ENCODE assay signal across 25 cellular contexts in genomic region chr9:72349240-72349639, GRCh38.
"Had no signal": no experiment of that assay in that cellular context is flagged by ENCODE, and none has a peak within 500 bp of the region (broad histone marks: within the 10 kb centered on the region; RNA-seq: fewer than 3 reads in every experiment).

No MANE protein-coding gene starts in this region.

- H3K4me2 ChIP-seq: hepatocyte had no signal

- H3K4me3 ChIP-seq: ascending aorta, cardiac muscle cell, gastroesophageal sphincter, hepatocyte, left ventricle myocardium inferior, ovary, sigmoid colon, suprapubic skin, tibial artery had no signal

- H3K4me1 ChIP-seq: ascending aorta, suprapubic skin had no signal

- H3K27ac ChIP-seq: ascending aorta, cardiac muscle cell, gastroesophageal sphincter, hepatocyte, left ventricle myocardium inferior, neutrophil, ovary, sigmoid colon, suprapubic skin, tibial artery had no signal

- H3K4me3 Mint-ChIP-seq: activated naive CD8-positive, alpha-beta T cell; activated T-cell treated with anti-CD3 and anti-CD28 coated beads, Interleukin-2, amount 50 U/mL, for 24 hours; brain; effector memory CD8-positive, alpha-beta T cell; naive B cell; nephron progenitor cell; WTC11 had no signal

- H2AFZ ChIP-seq: hepatocyte had no signal

- H3K27me3 ChIP-seq: ascending aorta, cardiac muscle cell, gastroesophageal sphincter, hepatocyte, neutrophil, ovary, sigmoid colon, suprapubic skin, tibial artery had no signal

- H3K36me3 ChIP-seq: ovary had no signal

- H3K27me3 Mint-ChIP-seq: activated naive CD8-positive, alpha-beta T cell; activated T-cell treated with anti-CD3 and anti-CD28 coated beads, Interleukin-2, amount 50 U/mL, for 24 hours; brain; effector memory CD8-positive, alpha-beta T cell; naive B cell; progenitor cell of endocrine pancreas had no signal

- H3K27ac Mint-ChIP-seq: activated naive CD8-positive, alpha-beta T cell; activated T-cell treated with anti-CD3 and anti-CD28 coated beads, Interleukin-2, amount 50 U/mL, for 24 hours; effector memory CD8-positive, alpha-beta T cell; progenitor cell of endocrine pancreas; WTC11 had no signal

- H3K4me1 Mint-ChIP-seq: WTC11 had no signal

- DNase-seq: activated CD4-positive, alpha-beta T cell treated with anti-CD3 and anti-CD28 coated beads, Interleukin-2, amount 50 U/mL, for 48 hours; activated CD8-positive, alpha-beta memory T cell treated with anti-CD3 and anti-CD28 coated beads, Interleukin-2, amount 50 U/mL, for 48 hours; activated effector memory CD4-positive, alpha-beta T cell treated with Interleukin-2 at 50 U/mL for 16 hours; activated naive CD4-positive, alpha-beta T cell treated with Interleukin-2 at 50 U/mL for 16 hours; activated T-cell treated with anti-CD3 and anti-CD28 coated beads, Interleukin-2, amount 50 U/mL, for 24 hours; cortex of kidney; effector memory CD8-positive, alpha-beta T cell; islet precursor cell; left ventricle myocardium inferior; naive B cell; nephron progenitor cell; ovary; sigmoid colon; small intestine; tibial artery had no signal

- H3K9me3 Mint-ChIP-seq: activated T-cell treated with anti-CD3 and anti-CD28 coated beads, Interleukin-2, amount 50 U/mL, for 24 hours; effector memory CD8-positive, alpha-beta T cell; naive B cell; nephron progenitor cell had no signal

- ATAC-seq: effector memory CD8-positive, alpha-beta T cell; gastroesophageal sphincter; WTC11 had no signal

- H3K9me3 ChIP-seq: ascending aorta, gastroesophageal sphincter, left ventricle myocardium inferior, neutrophil, ovary, sigmoid colon, suprapubic skin, tibial artery had no signal
